Comparison of ENCODE assay signal across 10 cellular contexts in genomic region chr3:5205165-5205941, GRCh38. TPM values are rescaled to one million over a fixed set of nuclear protein-coding genes. Genes with fewer than 3 reads are reported as not detected.
DNase-seq lines count a peak whose midpoint lies in the region; ATAC-seq and TF ChIP-seq lines count a peak whose summit lies in the region.
"Had no signal": no experiment of that assay in that cellular context is flagged by ENCODE, and none has a peak within 500 bp of the region (broad histone marks: within the 10 kb centered on the region; RNA-seq: fewer than 3 reads in every experiment).

No MANE protein-coding gene starts in this region.

- H3K36me3 ChIP-seq in endodermal cell (ENCODE audit: control insufficient read depth, insufficient read depth, low read length) (peaks cover 82% of the 10 kb centered on the region), vagina (peaks cover 0 to 96% of the 10 kb centered on the region in 2 donors), H7 (replicated peaks; ENCODE audit: control insufficient read depth, insufficient read depth, low read length) (peaks cover 16% of the 10 kb centered on the region)

- TF ChIP-seq POLR2A in GM18505 (IDR thresholded peaks at IDR 0.05; ENCODE audit: borderline replicate concordance, extremely low read depth, insufficient read depth, insufficient read length), result no peak
- TF ChIP-seq POLR2A in vagina (IDR thresholded peaks at IDR 0.05), result no peak

- 92 to 93% methylated on average over 7 of the region's 7 CpGs for WGBS in endodermal cell (ENCODE audit: insufficient coverage in 1 of 2, insufficient read length in 1 of 2), 2 experiments

- peak; percentile 59 for DNase-seq in GM20000 (ENCODE audit: low spot score)
- no peak for DNase-seq in endodermal cell
- no peak for DNase-seq in vagina (ENCODE audit: extremely low spot score in 2 of 2)
- DNase-seq in progenitor cell of endocrine pancreas (ENCODE audit: low spot score, unreplicated experiment), result no peak
- no peak for DNase-seq in SKM-1 (lab: John Stamatoyannopoulos, UW; ENCODE audit: unreplicated experiment)
- no peak for DNase-seq in H7
- DNase-seq: right cardiac atrium had no signal

- no peak overlapping the region for H3K9ac ChIP-seq in endodermal cell (ENCODE audit: extremely low read depth, low read length, poor library complexity, severe bottlenecking)

- no peak for TF ChIP-seq CTCF in GM20000 (IDR thresholded peaks at IDR 0.05; ENCODE audit: extremely low read depth, missing control alignments)
- TF ChIP-seq CTCF in endodermal cell (conservative IDR thresholded peaks at IDR 0.05), result no peak
- TF ChIP-seq CTCF in vagina (IDR thresholded peaks at IDR 0.05), result no peak
- no peak for TF ChIP-seq CTCF in progenitor cell of endocrine pancreas (IDR thresholded peaks at IDR 0.05; ENCODE audit: unreplicated experiment)

- intact Hi-C loops in vagina (cut with DNase I), result no loop called here

- no peaks in the 10 kb centered on the region for H3K27me3 ChIP-seq in endodermal cell (ENCODE audit: control insufficient read depth, insufficient read depth, low read length, poor library complexity, severe bottlenecking)
- H3K27me3 ChIP-seq in vagina, result no peaks in the 10 kb centered on the region
- no peaks in the 10 kb centered on the region for H3K27me3 ChIP-seq in H7 (ENCODE audit: control insufficient read depth, insufficient read depth, low read length)

- no peak overlapping the region for H3K4me3 ChIP-seq in endodermal cell (ENCODE audit: low read length)
- no peak overlapping the region for H3K4me3 ChIP-seq in vagina
- H3K4me3 ChIP-seq in H7 (ENCODE audit: insufficient read depth, low read depth, low read length), result no peak overlapping the region

- no peaks in the 10 kb centered on the region for H3K9me3 ChIP-seq in endodermal cell (ENCODE audit: control insufficient read depth, low read length)
- H3K9me3 ChIP-seq in vagina, result no peaks in the 10 kb centered on the region

- H3K9me3 Mint-ChIP-seq in endodermal cell (no peaks in the 10 kb centered on the region), progenitor cell of endocrine pancreas (ENCODE audit: low read depth) (no peaks in the 10 kb centered on the region)

- H3K36me3 Mint-ChIP-seq in endodermal cell (ENCODE audit: low read depth), result peaks cover 85% of the 10 kb centered on the region
- peaks cover 57% of the 10 kb centered on the region for H3K36me3 Mint-ChIP-seq in progenitor cell of endocrine pancreas (ENCODE audit: insufficient read depth)

- H3K4me3 Mint-ChIP-seq in endodermal cell, result no peak overlapping the region
- H3K4me3 Mint-ChIP-seq in progenitor cell of endocrine pancreas (ENCODE audit: low read depth), result no peak overlapping the region

- H3K27me3 Mint-ChIP-seq in endodermal cell (ENCODE audit: insufficient read depth) (no peaks in the 10 kb centered on the region), progenitor cell of endocrine pancreas (no peaks in the 10 kb centered on the region)

- H3K27ac Mint-ChIP-seq in endodermal cell (peak overlapping the region; percentile 57), progenitor cell of endocrine pancreas (no peak overlapping the region)

- no peaks in the 10 kb centered on the region for H3K4me1 ChIP-seq in endodermal cell (ENCODE audit: control insufficient read depth, insufficient read depth, low read length)
- no peaks in the 10 kb centered on the region for H3K4me1 ChIP-seq in vagina

- ATAC-seq in GM18505 (IDR thresholded peaks at IDR 0.05; ENCODE audit: unreplicated experiment), result peak; percentile 99
- ATAC-seq in HG03354 (IDR thresholded peaks at IDR 0.05; ENCODE audit: poor library complexity, severe bottlenecking, unreplicated experiment), result peak; percentile 98
- ATAC-seq: right cardiac atrium had no signal

- H3K27ac ChIP-seq in endodermal cell (ENCODE audit: low read depth, low read length), result no peak overlapping the region
- H3K27ac ChIP-seq in vagina, result no peak overlapping the region
- H3K27ac ChIP-seq: HL-60 had no signal

- peaks cover 25% of the 10 kb centered on the region for H3K4me1 Mint-ChIP-seq in endodermal cell
- H3K4me1 Mint-ChIP-seq in progenitor cell of endocrine pancreas (ENCODE audit: low read depth), result no peaks in the 10 kb centered on the region

RNA-seq across cellular contexts. Expression of gene EDEM1, which starts 17.8 kb away (rescaled TPM):
- total RNA-seq in endodermal cell, result 10 to 100 TPM; 24.5 to 28.1 TPM
- polyA plus RNA-seq in endodermal cell (2013, experiment 1 of 2), result 10.5 TPM
- 11.2 TPM for polyA plus RNA-seq in endodermal cell (2013, experiment 2 of 2)
- total RNA-seq in vagina, result 30.9 TPM
- 24.1 and 25.4 TPM in 2 replicates for total RNA-seq in progenitor cell of endocrine pancreas
- 12.6 and 13.2 TPM in 2 replicates for total RNA-seq in H7 (2014; rRNA removed; shearing (Covaris generic))
